Comparison of ENCODE assay signal across 8 cellular contexts in the genomic region with DNA sequence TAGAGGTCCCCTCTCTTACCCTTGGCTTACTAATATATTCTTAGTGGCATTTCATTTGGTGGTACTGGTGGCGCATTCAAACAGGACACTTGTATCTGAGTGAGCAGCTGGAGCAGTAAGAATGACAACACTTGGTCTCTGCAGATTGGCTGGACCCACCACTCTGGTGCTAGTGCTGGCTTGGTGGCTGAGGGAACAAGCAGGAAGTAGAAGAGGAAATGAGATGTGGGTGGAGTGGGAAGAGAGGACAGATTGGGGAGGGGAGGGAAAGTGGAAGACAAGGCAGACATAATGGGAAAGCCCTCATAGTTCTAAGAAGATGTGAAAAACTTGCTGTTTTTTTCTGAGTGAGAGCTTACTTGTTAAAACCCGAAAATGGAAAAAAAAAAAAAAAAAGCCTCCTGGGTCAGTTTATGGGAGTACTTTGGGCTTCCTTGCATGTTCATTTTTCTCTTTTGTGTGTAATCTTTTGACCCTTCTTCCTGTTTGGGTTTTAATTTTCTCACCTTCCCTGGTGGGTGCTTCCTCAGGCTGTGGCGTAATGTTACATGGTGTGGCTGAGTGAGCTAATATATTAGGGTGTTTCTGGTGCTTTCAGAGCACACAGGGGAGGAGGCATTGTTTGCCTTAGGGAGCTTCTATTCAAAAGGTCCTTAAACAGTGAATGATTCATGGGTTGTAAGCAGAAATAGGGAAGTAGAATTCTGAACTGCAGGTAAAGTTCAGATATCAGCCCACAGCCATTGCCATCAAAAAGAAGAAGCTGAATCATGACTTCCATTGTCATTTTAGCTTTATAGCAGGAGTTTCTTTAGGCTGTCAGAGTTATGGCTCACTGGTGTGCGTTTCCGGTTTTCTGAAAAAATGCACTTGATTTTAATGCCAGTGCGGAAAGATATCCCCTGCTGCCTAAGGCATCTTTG. TPM values are rescaled to one million over a fixed set of nuclear protein-coding genes. Genes with fewer than 3 reads are reported as not detected.
DNase-seq lines count a peak whose midpoint lies in the region; ATAC-seq and TF ChIP-seq lines count a peak whose summit lies in the region.

No MANE protein-coding gene starts in this region.

- H3K36me3 ChIP-seq in CD8-positive, alpha-beta T cell (ENCODE audit: insufficient read depth, low read length), result no peaks in the 10 kb centered on the region
- no peaks in the 10 kb centered on the region for H3K36me3 ChIP-seq in RWPE2 (ENCODE audit: low read depth)
- no peaks in the 10 kb centered on the region; the same call in 1 of the 2 replicates for H3K36me3 ChIP-seq in H7 (replicated peaks; ENCODE audit: control insufficient read depth, insufficient read depth, low read length)

- DNase-seq in CD8-positive, alpha-beta T cell, result peak in 6 of 7 experiments; percentile 5 to 59 (median 30)
- DNase-seq in GM19238 (ENCODE audit: insufficient read length, low spot score) (peak; percentile 27), RWPE2 (ENCODE audit: low spot score) (no peak), choroid plexus epithelial cell (ENCODE audit: low read depth) (peak; percentile 40), natural killer cell (peak; percentile 48), H7 (no peak), ACHN (no peak)

- TF ChIP-seq CTCF in CD8-positive, alpha-beta T cell (IDR thresholded peaks at IDR 0.05), result no peak
- TF ChIP-seq CTCF in RWPE2 (IDR thresholded peaks at IDR 0.05; ENCODE audit: poor library complexity, severe bottlenecking) (no peak), choroid plexus epithelial cell (conservative IDR thresholded peaks at IDR 0.05; ENCODE audit: low read depth, low read length) (no peak), natural killer cell (IDR thresholded peaks at IDR 0.05) (no peak)

- H3K4me1 Mint-ChIP-seq in CD8-positive, alpha-beta T cell (ENCODE audit: low read depth), result peaks cover 71% of the 10 kb centered on the region
- H3K4me1 Mint-ChIP-seq in natural killer cell, result peaks cover 69 to 74% of the 10 kb centered on the region in 2 donors

- no peaks in the 10 kb centered on the region for H3K27me3 Mint-ChIP-seq in CD8-positive, alpha-beta T cell (ENCODE audit: low read depth)
- no peaks in the 10 kb centered on the region for H3K27me3 Mint-ChIP-seq in natural killer cell (ENCODE audit: low read depth in 2 of 2)

- POLR2A ChIA-PET in CD8-positive, alpha-beta T cell (lab: Charles Lee), result interaction anchor here (0.7 to 2.7 kb wide), 5 partner anchors 13 to 52 kb away, joined by 3 to 15 read pairs (median 4); a partner anchor contains a TSS

- no peaks in the 10 kb centered on the region for H3K9me3 Mint-ChIP-seq in CD8-positive, alpha-beta T cell
- H3K9me3 Mint-ChIP-seq in natural killer cell, result no peaks in the 10 kb centered on the region

- H3K27ac Mint-ChIP-seq in CD8-positive, alpha-beta T cell, result peak overlapping the region; percentile 87
- H3K27ac Mint-ChIP-seq in natural killer cell, result peak overlapping the region; percentile 88 to 93

- peak overlapping the region; percentile 1 for H3K27ac ChIP-seq in CD8-positive, alpha-beta T cell (ENCODE audit: low read depth, low read length)
- peak overlapping the region; percentile 47 for H3K27ac ChIP-seq in RWPE2 (ENCODE audit: poor library complexity, severe bottlenecking)

- CTCF ChIA-PET in CD8-positive, alpha-beta T cell (lab: Charles Lee), result interaction anchor here (0.6 kb wide), 1 partner anchor 17 kb away, joined by 3 read pairs; no protein-coding TSS in a partner anchor

- H3K4me3 ChIP-seq in CD8-positive, alpha-beta T cell (ENCODE audit: low read depth, low read length), result peak overlapping the region; percentile 0
- H3K4me3 ChIP-seq in RWPE2 (ENCODE audit: severe bottlenecking) (no peak overlapping the region), choroid plexus epithelial cell (ENCODE audit: low read depth, low read length) (no peak overlapping the region), H7 (ENCODE audit: insufficient read depth, low read depth, low read length) (no peak overlapping the region)

- H3K4me1 ChIP-seq in CD8-positive, alpha-beta T cell (ENCODE audit: insufficient read depth, low read length), result peaks cover 22% of the 10 kb centered on the region
- peaks cover 12% of the 10 kb centered on the region for H3K4me1 ChIP-seq in RWPE2 (ENCODE audit: insufficient read depth, poor library complexity, severe bottlenecking)

- in situ Hi-C loops in ACHN (cut with HindIII; ENCODE audit: low pct_ligation_motif_present, low pct_unique_long_range_greater_than_20kb, low sequenced_read_pairs), result no loop called here

- H3K9me3 ChIP-seq in CD8-positive, alpha-beta T cell (ENCODE audit: low read length), result no peaks in the 10 kb centered on the region
- H3K9me3 ChIP-seq in RWPE2 (ENCODE audit: severe bottlenecking), result no peaks in the 10 kb centered on the region

- H3K36me3 Mint-ChIP-seq in CD8-positive, alpha-beta T cell, result peaks cover 16% of the 10 kb centered on the region
- peaks cover 13% of the 10 kb centered on the region for H3K36me3 Mint-ChIP-seq in natural killer cell

- H3K4me3 Mint-ChIP-seq in CD8-positive, alpha-beta T cell, result peak overlapping the region; percentile 70
- H3K4me3 Mint-ChIP-seq in natural killer cell, result peak overlapping the region; percentile 84

- no peaks in the 10 kb centered on the region for H3K27me3 ChIP-seq in CD8-positive, alpha-beta T cell (ENCODE audit: insufficient read depth, low read length)
- H3K27me3 ChIP-seq in RWPE2 (ENCODE audit: insufficient read depth, poor library complexity, severe bottlenecking) (no peaks in the 10 kb centered on the region), H7 (ENCODE audit: control insufficient read depth, insufficient read depth, low read length) (no peaks in the 10 kb centered on the region)

- peak; percentile 92 for ATAC-seq in CD8-positive, alpha-beta T cell
- ATAC-seq in HG03097 (IDR thresholded peaks at IDR 0.05; ENCODE audit: low FRiP score, unreplicated experiment), result peak; percentile 96
- peak; percentile 98 for ATAC-seq in RWPE2 (ENCODE audit: low read depth)
- peak; percentile 89 to 95 (median 93) for ATAC-seq in natural killer cell

- intact Hi-C loops in CD8-positive, alpha-beta T cell (cut with DNase I, micrococcal nuclease), result loop anchor here (2.0 to 5.0 kb wide), 4 partner anchors 23 to 52 kb away; a partner anchor contains a TSS
- intact Hi-C loops in natural killer cell (cut with micrococcal nuclease), result loop anchor here (1.0 to 2.0 kb wide), 6 partner anchors 8 to 71 kb away; a partner anchor contains a TSS

RNA-seq across cellular contexts. Expression of a gene that starts 52.3 kb away (rescaled TPM):
- 100 to 1,000 TPM; 123 to 124 TPM for total RNA-seq in CD8-positive, alpha-beta T cell
- total RNA-seq in natural killer cell, result 100 to 1,000 TPM; 214 to 240 (median 220) TPM
- 31.8 and 44.3 TPM in 2 replicates for total RNA-seq in H7 (2014; rRNA removed; shearing (Covaris generic))

Comparison
In these comparisons a context has a peak if more than half of its experiments do, and no peak if none do; other contexts are left out.
1. DNase-seq: peak in CD8-positive, alpha-beta T cell (6 of 7), GM19238 (single experiment), choroid plexus epithelial cell (single experiment) and natural killer cell (single experiment); none in RWPE2 (single experiment), H7 (single experiment) and ACHN (single experiment).
2. Peak in every context shown above with its lines, with median percentiles within 50 percentile points of each other: ATAC-seq.